ENCODE assay signal across 25 cellular contexts in genomic region chr19:17357724-17358123, GRCh38. TPM values are rescaled to one million over a fixed set of nuclear protein-coding genes. Genes with fewer than 3 reads are reported as not detected.
A peak's percentile ranks its signal among the peaks of the same experiment; 100 is the strongest.
DNase-seq lines count a peak whose midpoint lies in the region; ATAC-seq and TF ChIP-seq lines count a peak whose summit lies in the region.
"Had no signal": no experiment of that assay in that cellular context is flagged by ENCODE, and none has a peak within 500 bp of the region (broad histone marks: within the 10 kb centered on the region; RNA-seq: fewer than 3 reads in every experiment).

No MANE protein-coding gene starts in this region.

- POLR2A ChIA-PET in MCF 10A (lab: Yijun Ruan, JAX): interaction anchor here (0.6 to 1.5 kb wide), 3 partner anchors 107 to 216 kb away, joined by 3 read pairs; no protein-coding TSS in a partner anchor

- H3K27ac ChIP-seq in breast epithelium: peak overlapping the region in 1 of 2 donors; percentile 8
- peak overlapping the region; percentile 46 for H3K27ac ChIP-seq in psoas muscle
- peak overlapping the region; percentile 51 to 57 for H3K27ac ChIP-seq in uterus
- H3K27ac ChIP-seq: ovary, WERI-Rb-1 had no signal

- H3K27ac Mint-ChIP-seq in MCF 10A (ENCODE audit: low read depth, unreplicated experiment): peak overlapping the region; percentile 66
- H3K27ac Mint-ChIP-seq: activated naive CD8-positive, alpha-beta T cell treated with anti-CD3 and anti-CD28 coated beads, Interleukin-2, amount 10 ng/mL, durations not matched to agents 7 days and 5 days; activated T-helper 2 cell treated with anti-CD3 and anti-CD28 coated beads, Interferon-gamma antibody, Interleukin-2, Interleukin-4, amounts not matched to agents 10 μg/mL and 5 μg/mL and 100 μg/mL, durations not matched to agents 14 hours and 24 hours and 36 hours; natural killer cell; T-helper 2 cell treated with Interferon-gamma antibody and Interleukin-4, amounts not matched to agents 5 μg/mL and 100 μg/mL, for 36 hours had no signal

- CTCF ChIA-PET in MCF 10A (lab: Yijun Ruan, JAX): interaction anchor here (0.5 to 2.5 kb wide), 6 partner anchors 12 to 282 kb away, joined by 3 to 11 read pairs (median 3); partner anchors contain the start of genes HAUS8 and MYO9B

- H3K9me3 ChIP-seq in breast epithelium (no peaks in the 10 kb centered on the region), psoas muscle (no peaks in the 10 kb centered on the region), uterus (no peaks in the 10 kb centered on the region)
- H3K9me3 ChIP-seq: BE2C, Caco-2, ovary had no signal

- no peaks in the 10 kb centered on the region for H3K27me3 Mint-ChIP-seq in MCF 10A (ENCODE audit: insufficient read depth, unreplicated experiment)

- H3K4me1 Mint-ChIP-seq in MCF 10A (ENCODE audit: insufficient read depth, unreplicated experiment): peaks cover 18% of the 10 kb centered on the region
- H3K4me1 Mint-ChIP-seq: activated naive CD8-positive, alpha-beta T cell treated with anti-CD3 and anti-CD28 coated beads, Interleukin-2, amount 10 ng/mL, durations not matched to agents 7 days and 5 days; natural killer cell had no signal

- BruUV-seq in MCF 10A (replicated peaks; lab: Mats Ljungman, UMichigan): no TSS peak

- 57 to 65% (median 57%) methylated on average over 10 to 11 of the region's 11 CpGs for WGBS in psoas muscle, 3 donors

- H3K36me3 ChIP-seq in breast epithelium: no peaks in the 10 kb centered on the region
- no peaks in the 10 kb centered on the region for H3K36me3 ChIP-seq in psoas muscle (ENCODE audit: insufficient read depth in 1 of 2, low read depth in 1 of 2)
- H3K36me3 ChIP-seq in uterus: no peaks in the 10 kb centered on the region
- H3K36me3 ChIP-seq: BE2C, ovary, WERI-Rb-1 had no signal

- DNase-seq in MCF 10A (ENCODE audit: unreplicated experiment) (peak; percentile 58), breast epithelium (ENCODE audit: low spot score in 2 of 2) (no peak), dermis blood vessel endothelial cell (peak; percentile 27), psoas muscle (no peak), uterus (no peak), GM19240 (ENCODE audit: insufficient read length, low spot score) (no peak), HT-29 (ENCODE audit: low spot score) (no peak)
- DNase-seq: activated CD4-positive, alpha-beta T cell treated with anti-CD3 and anti-CD28 coated beads, Interleukin-2, amount 50 U/mL, for 1 hour; activated naive CD8-positive, alpha-beta T cell treated with anti-CD3 and anti-CD28 coated beads, Interleukin-2, amount 10 ng/mL, durations not matched to agents 7 days and 5 days; BE2C; Caco-2; glutamatergic neuron; left colon; midbrain; natural killer cell; NCI-H187; NCI-H345; ovary; WERI-Rb-1 had no signal

- no peak overlapping the region for H3K4me3 Mint-ChIP-seq in MCF 10A (ENCODE audit: unreplicated experiment)
- H3K4me3 Mint-ChIP-seq: activated naive CD8-positive, alpha-beta T cell treated with anti-CD3 and anti-CD28 coated beads, Interleukin-2, amount 10 ng/mL, durations not matched to agents 7 days and 5 days; natural killer cell; T-helper 2 cell treated with Interferon-gamma antibody and Interleukin-4, amounts not matched to agents 5 μg/mL and 100 μg/mL, for 36 hours had no signal

- TF ChIP-seq CTCF in MCF 10A (IDR thresholded peaks at IDR 0.05; ENCODE audit: unreplicated experiment): no peak
- no peak for TF ChIP-seq CTCF in breast epithelium (IDR thresholded peaks at IDR 0.05)
- TF ChIP-seq CTCF in psoas muscle (IDR thresholded peaks at IDR 0.05): no peak
- TF ChIP-seq CTCF in uterus (IDR thresholded peaks at IDR 0.05): no peak

- ATAC-seq in psoas muscle (peak in 1 of 4 donors; percentile 42), GM19351 (IDR thresholded peaks at IDR 0.05; ENCODE audit: unreplicated experiment) (no peak)
- ATAC-seq: left colon, natural killer cell had no signal

- peaks cover 6% of the 10 kb centered on the region for H3K36me3 Mint-ChIP-seq in MCF 10A (ENCODE audit: insufficient read depth, unreplicated experiment)
- H3K36me3 Mint-ChIP-seq: activated naive CD8-positive, alpha-beta T cell treated with anti-CD3 and anti-CD28 coated beads, Interleukin-2, amount 10 ng/mL, durations not matched to agents 7 days and 5 days; natural killer cell had no signal

- intact Hi-C loops in MCF 10A (cut with micrococcal nuclease) (no loop called here), breast epithelium (cut with DNase I; ENCODE audit: low total_unique reads) (no loop called here), psoas muscle (cut with DNase I) (no loop called here), uterus (cut with DNase I; ENCODE audit: low total_unique reads) (no loop called here)

- H3K4me3 ChIP-seq in breast epithelium (no peak overlapping the region), psoas muscle (no peak overlapping the region), uterus (no peak overlapping the region)
- H3K4me3 ChIP-seq: ovary had no signal

- TF ChIP-seq POLR2A in breast epithelium (IDR thresholded peaks at IDR 0.05) (no peak), uterus (IDR thresholded peaks at IDR 0.05) (no peak)

- no peaks in the 10 kb centered on the region for H3K4me1 ChIP-seq in breast epithelium
- no peaks in the 10 kb centered on the region for H3K4me1 ChIP-seq in psoas muscle
- H3K4me1 ChIP-seq in uterus: no peaks in the 10 kb centered on the region
- H3K4me1 ChIP-seq: BE2C, Caco-2 had no signal

- no peaks in the 10 kb centered on the region for H3K27me3 ChIP-seq in breast epithelium
- H3K27me3 ChIP-seq in psoas muscle (ENCODE audit: insufficient read depth in 3 of 3, low read length in 2 of 3): no peaks in the 10 kb centered on the region
- no peaks in the 10 kb centered on the region for H3K27me3 ChIP-seq in uterus
- H3K27me3 ChIP-seq: BE2C, ovary had no signal

- no peaks in the 10 kb centered on the region for H3K9me3 Mint-ChIP-seq in MCF 10A (ENCODE audit: unreplicated experiment)
- H3K9me3 Mint-ChIP-seq: activated naive CD8-positive, alpha-beta T cell treated with anti-CD3 and anti-CD28 coated beads, Interleukin-2, amount 10 ng/mL, durations not matched to agents 7 days and 5 days; activated T-helper 2 cell treated with anti-CD3 and anti-CD28 coated beads, Interferon-gamma antibody, Interleukin-2, Interleukin-4, amounts not matched to agents 10 μg/mL and 5 μg/mL and 100 μg/mL, durations not matched to agents 14 hours and 24 hours and 36 hours; natural killer cell; T-helper 2 cell treated with Interferon-gamma antibody and Interleukin-4, amounts not matched to agents 5 μg/mL and 100 μg/mL, for 36 hours had no signal

RNA-seq across cellular contexts. Expression of gene PLVAP, which starts 19.4 kb away (rescaled TPM):
- total RNA-seq in MCF 10A (2022) (not detected in 2 replicates), breast epithelium (10 to 100 TPM; 19.9 to 68.8 (median 51.2) TPM), dermis blood vessel endothelial cell (15.2 and 73.9 TPM in 2 replicates), psoas muscle (10 to 100 TPM; 16.0 to 23.7 (median 16.3) TPM), uterus (100 to 1,000 TPM in 2 of 4 donors, 10 to 100 TPM in 1, 1 to 10 TPM in 1; 4.7 to 204 (median 87.4) TPM)
- polyA plus RNA-seq in psoas muscle: 10 to 100 TPM in 2 of 3 donors, 1 to 10 TPM in 1; 6.5 to 46.0 (median 14.5) TPM
- total RNA-seq in HT-29 (2014; rRNA removed; shearing (Covaris generic)): not detected in 2 replicates
- total RNA-seq: activated T-helper 2 cell treated with anti-CD3 and anti-CD28 coated beads, Interferon-gamma antibody, Interleukin-2, Interleukin-4, amounts not matched to agents 10 μg/mL and 5 μg/mL and 100 μg/mL, durations not matched to agents 14 hours and 24 hours and 36 hours; Caco-2; Daoy; fibroblast of lung; RPMI7951 had no signal
- polyA plus RNA-seq: fibroblast of lung had no signal

RNA-seq across cellular contexts. Expression of gene GTPBP3, which starts 20.4 kb away (rescaled TPM):
- 24.8 and 27.9 TPM in 2 replicates for total RNA-seq in MCF 10A (2022)
- total RNA-seq in breast epithelium: 10 to 100 TPM; 15.5 to 22.6 (median 17.7) TPM
- 12.3 and 14.1 TPM in 2 replicates for total RNA-seq in dermis blood vessel endothelial cell
- total RNA-seq in psoas muscle: 10 to 100 TPM in 3 of 4 donors, 1 to 10 TPM in 1; 9.6 to 11.0 (median 10.5) TPM
- polyA plus RNA-seq in psoas muscle: 10 to 100 TPM in 1 of 3 donors, 1 to 10 TPM in 2; 6.2 to 16.5 (median 8.8) TPM
- 10 to 100 TPM in 3 of 4 donors, under 1 TPM in 1; 0.88 to 31.2 (median 24.4) TPM for total RNA-seq in uterus
- 40.0 and 64.4 TPM in 2 replicates for total RNA-seq in HT-29 (2014; rRNA removed; shearing (Covaris generic))

RNA-seq across cellular contexts. Expression of gene ANO8, which starts 23.1 kb away (rescaled TPM):
- total RNA-seq in MCF 10A (2022) (13.0 and 14.5 TPM in 2 replicates), breast epithelium (1 to 10 TPM; 5.1 to 7.2 (median 5.9) TPM), dermis blood vessel endothelial cell (5.0 and 6.8 TPM in 2 replicates), psoas muscle (10 to 100 TPM; 11.8 to 14.3 (median 12.9) TPM), uterus (10 to 100 TPM in 1 of 4 donors, 1 to 10 TPM in 2, under 1 TPM in 1; 0.51 to 12.6 (median 7.6) TPM)
- polyA plus RNA-seq in psoas muscle: 10 to 100 TPM in 1 of 3 donors, 1 to 10 TPM in 2; 1.5 to 13.0 (median 4.3) TPM
- 2.2 and 2.4 TPM in 2 replicates for total RNA-seq in HT-29 (2014; rRNA removed; shearing (Covaris generic))

RNA-seq across cellular contexts. Expression of gene CCDC194, which starts 36.3 kb away (rescaled TPM):
- total RNA-seq in MCF 10A (2022) (0.37 TPM in 1 of 2 replicates, not detected in the other), breast epithelium (under 1 TPM in 2 of 3 donors, not detected in 1; 0.64 to 0.66 TPM), dermis blood vessel endothelial cell (0.17 TPM in 1 of 2 replicates, not detected in the other), psoas muscle (under 1 TPM in 1 of 4 donors, not detected in 3; 0.51 TPM), uterus (1 to 10 TPM in 1 of 4 donors, not detected in 3; 2.5 TPM)
- under 1 TPM in 1 of 3 donors, not detected in 2; 0.13 TPM for polyA plus RNA-seq in psoas muscle
- total RNA-seq in HT-29 (2014; rRNA removed; shearing (Covaris generic)): 0.81 and 1.6 TPM in 2 replicates
- total RNA-seq: fibroblast of lung, RPMI7951 had no signal
- polyA plus RNA-seq: fibroblast of lung had no signal

RNA-seq across cellular contexts. Expression of gene BST2, which starts 47.7 kb away (rescaled TPM):
- total RNA-seq in MCF 10A (2022) (19.6 and 24.8 TPM in 2 replicates), breast epithelium (100 to 1,000 TPM in 2 of 3 donors, 10 to 100 TPM in 1; 90.1 to 131 (median 127) TPM), dermis blood vessel endothelial cell (1.8 and 6.5 TPM in 2 replicates), psoas muscle (10 to 100 TPM; 18.3 to 47.7 (median 33.5) TPM), uterus (100 to 1,000 TPM in 3 of 4 donors, 10 to 100 TPM in 1; 84.6 to 267 (median 195) TPM)
- polyA plus RNA-seq in psoas muscle: 10 to 100 TPM; 29.8 to 40.8 (median 34.4) TPM
- total RNA-seq in HT-29 (2014; rRNA removed; shearing (Covaris generic)): 134 and 172 TPM in 2 replicates

Comparison
In these comparisons a context has a peak if more than half of its experiments do, and no peak if none do; other contexts are left out.
1. DNase-seq: peak in MCF 10A (single experiment) and dermis blood vessel endothelial cell (single experiment); none in breast epithelium (0 of 2), psoas muscle (0 of 2), uterus (0 of 2), GM19240 (single experiment) and HT-29 (single experiment).